2 cellular contexts compared by ENCODE assay signal in the genomic region with DNA sequence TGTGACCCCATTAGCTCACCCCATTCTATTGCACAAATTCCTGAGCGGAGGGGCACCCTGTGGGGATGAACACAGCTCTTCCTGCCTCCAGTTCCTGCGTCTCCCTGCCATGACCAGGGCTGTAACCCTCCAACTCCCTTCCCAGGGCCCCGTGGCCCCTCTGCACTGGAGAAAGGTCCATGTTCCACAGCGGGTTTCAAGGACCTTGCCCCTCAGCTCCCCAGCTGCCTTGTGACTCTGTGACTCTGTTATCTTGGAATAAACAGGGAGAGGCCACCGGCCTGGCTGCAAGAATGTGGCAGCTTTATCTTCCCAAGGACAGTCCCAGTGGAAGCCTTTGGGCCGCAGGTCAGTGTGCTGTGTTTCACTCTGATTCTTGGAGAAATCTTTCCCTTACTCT. TPM values are rescaled to one million over a fixed set of nuclear protein-coding genes. Genes with fewer than 3 reads are reported as not detected.
"Had no signal": no experiment of that assay in that cellular context is flagged by ENCODE, and none has a peak within 500 bp of the region (broad histone marks: within the 10 kb centered on the region; RNA-seq: fewer than 3 reads in every experiment).

No MANE protein-coding gene starts in this region.

RNA-seq across cellular contexts. Expression of gene ZNF415, which starts 6.0 kb away (rescaled TPM):
- total RNA-seq: HT-29, NCI-H460 had no signal

RNA-seq across cellular contexts. Expression of gene ZNF347, which starts 32.1 kb away (rescaled TPM):
- total RNA-seq: HT-29 had no signal
